ENCODE assay signal across 26 cellular contexts in the genomic region with DNA sequence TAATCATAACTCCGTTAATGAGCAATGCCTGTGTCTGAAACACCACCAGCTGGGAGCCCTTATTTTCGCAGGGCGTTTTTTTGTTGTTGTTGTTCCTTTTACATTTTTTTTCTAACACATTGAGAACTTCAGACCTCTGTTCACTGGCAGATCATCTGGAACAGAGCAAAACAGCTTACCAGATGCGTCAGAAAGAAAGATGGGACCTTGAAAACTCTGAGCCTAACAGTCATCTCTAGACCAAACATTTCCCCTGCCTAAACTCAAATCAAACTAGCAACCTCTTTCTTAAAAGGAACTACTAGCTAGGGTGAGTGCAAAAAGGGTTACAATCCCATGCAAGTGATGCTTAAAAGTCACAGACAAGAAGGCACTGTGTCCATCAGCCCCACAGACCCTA.
DNase-seq lines count a peak whose midpoint lies in the region; ATAC-seq and TF ChIP-seq lines count a peak whose summit lies in the region.
"Had no signal": no experiment of that assay in that cellular context is flagged by ENCODE, and none has a peak within 500 bp of the region (broad histone marks: within the 10 kb centered on the region; RNA-seq: fewer than 3 reads in every experiment).

No MANE protein-coding gene starts in this region.

- H3K4me3 Mint-ChIP-seq in activated CD4-positive, alpha-beta T cell treated with anti-CD3 and anti-CD28 coated beads for 36 hours = no peak overlapping the region
- no peak overlapping the region for H3K4me3 Mint-ChIP-seq in activated CD4-positive, alpha-beta T cell treated with anti-CD3 and anti-CD28 coated beads, Interleukin-2, amount 10 ng/mL, durations not matched to agents 24 days and 14 days
- H3K4me3 Mint-ChIP-seq: B cell; CD8-positive, alpha-beta T cell had no signal

- no peak overlapping the region for H3K27ac Mint-ChIP-seq in activated CD4-positive, alpha-beta T cell treated with anti-CD3 and anti-CD28 coated beads for 36 hours
- H3K27ac Mint-ChIP-seq in activated CD4-positive, alpha-beta T cell treated with anti-CD3 and anti-CD28 coated beads, Interleukin-2, amount 10 ng/mL, durations not matched to agents 24 days and 14 days = no peak overlapping the region
- H3K27ac Mint-ChIP-seq: B cell; CD8-positive, alpha-beta T cell had no signal

- H3K27me3 ChIP-seq in transverse colon = peaks cover 16% of the 10 kb centered on the region

- intact Hi-C loops in activated CD4-positive, alpha-beta T cell treated with anti-CD3 and anti-CD28 coated beads for 36 hours (cut with DNase I, micrococcal nuclease) = loop anchor here in 1 of 2 experiments (10.0 kb wide), 1 partner anchor 96 kb away; no protein-coding TSS in a partner anchor
- intact Hi-C loops in activated CD4-positive, alpha-beta T cell treated with anti-CD3 and anti-CD28 coated beads, Interleukin-2, amount 10 ng/mL, durations not matched to agents 24 days and 14 days (cut with micrococcal nuclease) = no loop called here
- intact Hi-C loops in transverse colon (cut with DNase I; ENCODE audit: low total_unique reads) = no loop called here

- peak; percentile 62 for ATAC-seq in activated CD4-positive, alpha-beta T cell treated with anti-CD3 and anti-CD28 coated beads for 36 hours
- ATAC-seq in GM19035 (IDR thresholded peaks at IDR 0.05; ENCODE audit: unreplicated experiment) = peak; percentile 38
- ATAC-seq in HG03558 (IDR thresholded peaks at IDR 0.05; ENCODE audit: extremely low read depth, unreplicated experiment) = peak; percentile 23
- ATAC-seq: CD8-positive, alpha-beta T cell; Panc1 had no signal

- no peaks in the 10 kb centered on the region for H3K9me3 ChIP-seq in transverse colon
- H3K9me3 ChIP-seq: Caco-2 had no signal

- TF ChIP-seq CTCF in transverse colon (IDR thresholded peaks at IDR 0.05) = no peak

- H3K36me3 Mint-ChIP-seq in activated CD4-positive, alpha-beta T cell treated with anti-CD3 and anti-CD28 coated beads for 36 hours (ENCODE audit: low read depth) = no peaks in the 10 kb centered on the region
- H3K36me3 Mint-ChIP-seq in activated CD4-positive, alpha-beta T cell treated with anti-CD3 and anti-CD28 coated beads, Interleukin-2, amount 10 ng/mL, durations not matched to agents 24 days and 14 days (ENCODE audit: low read depth) = peaks cover 3% of the 10 kb centered on the region
- H3K36me3 Mint-ChIP-seq: CD8-positive, alpha-beta T cell had no signal

- no peak for TF ChIP-seq POLR2A in transverse colon (IDR thresholded peaks at IDR 0.05)

- H3K4me3 ChIP-seq in transverse colon = no peak overlapping the region

- CTCF ChIA-PET in activated CD4-positive, alpha-beta T cell treated with anti-CD3 and anti-CD28 coated beads for 36 hours (lab: Charles Lee) = interaction anchor here (0.6 to 2.6 kb wide), 8 partner anchors 10 to 413 kb away, joined by 3 to 8 read pairs (median 4); no protein-coding TSS in a partner anchor

- peaks cover 12% of the 10 kb centered on the region for H3K4me1 Mint-ChIP-seq in activated CD4-positive, alpha-beta T cell treated with anti-CD3 and anti-CD28 coated beads for 36 hours
- H3K4me1 Mint-ChIP-seq in activated CD4-positive, alpha-beta T cell treated with anti-CD3 and anti-CD28 coated beads, Interleukin-2, amount 10 ng/mL, durations not matched to agents 24 days and 14 days = peaks cover 19% of the 10 kb centered on the region

- WGBS in transverse colon (ENCODE audit: low coverage in 1 of 2), 2 donors = 58 to 66% methylated on average over 4 of the region's 4 CpGs

- POLR2A ChIA-PET in activated CD4-positive, alpha-beta T cell treated with anti-CD3 and anti-CD28 coated beads for 36 hours (lab: Charles Lee) = no interaction called here

- no peak for TF ChIP-seq EP300 in transverse colon (IDR thresholded peaks at IDR 0.05; ENCODE audit: low read depth)

- H3K9me3 Mint-ChIP-seq in activated CD4-positive, alpha-beta T cell treated with anti-CD3 and anti-CD28 coated beads for 36 hours (ENCODE audit: low read depth) = no peaks in the 10 kb centered on the region
- H3K9me3 Mint-ChIP-seq in activated CD4-positive, alpha-beta T cell treated with anti-CD3 and anti-CD28 coated beads, Interleukin-2, amount 10 ng/mL, durations not matched to agents 24 days and 14 days = no peaks in the 10 kb centered on the region
- H3K9me3 Mint-ChIP-seq: CD8-positive, alpha-beta T cell had no signal

- in situ Hi-C loops in transverse colon (cut with MboI; ENCODE audit: low pct_ligation_motif_present in 1 of 4, low pct_unique_long_range_greater_than_20kb in 1 of 4, low sequenced_read_pairs in 3 of 4) = no loop called here

- H3K27me3 Mint-ChIP-seq in activated CD4-positive, alpha-beta T cell treated with anti-CD3 and anti-CD28 coated beads for 36 hours = peaks cover 19% of the 10 kb centered on the region
- H3K27me3 Mint-ChIP-seq in activated CD4-positive, alpha-beta T cell treated with anti-CD3 and anti-CD28 coated beads, Interleukin-2, amount 10 ng/mL, durations not matched to agents 24 days and 14 days = peaks cover 28% of the 10 kb centered on the region

- no peaks in the 10 kb centered on the region for H3K36me3 ChIP-seq in transverse colon

- H3K27ac ChIP-seq in transverse colon = peak overlapping the region; percentile 58 to 72 (median 62)
- H3K27ac ChIP-seq: 22Rv1, C4-2B had no signal

- DNase-seq in activated CD4-positive, alpha-beta T cell treated with anti-CD3 and anti-CD28 coated beads for 36 hours = no peak
- no peak for DNase-seq in activated CD4-positive, alpha-beta T cell treated with anti-CD3 and anti-CD28 coated beads, Interleukin-2, amount 10 ng/mL, durations not matched to agents 24 days and 14 days
- DNase-seq in transverse colon (no peak), DMS53 treated with DMSO at 0.1 percent for 48 hours (lab: John Stamatoyannopoulos, UW; ENCODE audit: unreplicated experiment) (no peak), kidney glomerular epithelial cell (lab: John Stamatoyannopoulos, UW) (no peak)
- no peak for DNase-seq in stimulated activated naive CD4-positive, alpha-beta T cell treated with Interleukin-2 at 50 U/mL for 16 hours (lab: John Stamatoyannopoulos, UW)
- DNase-seq: Caco-2; CD8-positive, alpha-beta T cell; DMS 273 treated with DMSO at 0.1 percent for 48 hours; DMS79 treated with DMSO at 0.1 percent for 48 hours; GF-D8; Karpas-422; NCI-H1092; NCI-H1417 treated with DMSO at 0.1 percent for 48 hours; NCI-H1694 treated with DMSO at 0.1 percent for 48 hours; NCI-H2081; NCI-H2227 treated with DMSO at 0.1 percent for 48 hours; NCI-H510A; NCI-H69; SHP77 treated with DMSO at 0.1 percent for 48 hours had no signal

- peaks cover 8 to 76% (median 58%) of the 10 kb centered on the region in 4 donors for H3K4me1 ChIP-seq in transverse colon
